Comparison of ENCODE assay signal across 1 cellular context in genomic region chr3:133747907-133748639, GRCh38.
TF ChIP-seq lines count a peak whose summit lies in the region.

No MANE protein-coding gene starts in this region.

TF ChIP-seq in SK-N-SH treated with all-trans-retinoic acid at 6 μM for 48 hours, 23 proteins besides CTCF, POLR2A, EP300 and RAD21 (continued from another document):
- TF ChIP-seq TSHZ2 (CRISPR knock-in tag; IDR thresholded peaks at IDR 0.05) (no peak), ZC3H10 (CRISPR knock-in tag; IDR thresholded peaks at IDR 0.05) (no peak), TOX (CRISPR knock-in tag; IDR thresholded peaks at IDR 0.05; ENCODE audit: borderline replicate concordance) (no peak), GLIS3 (CRISPR knock-in tag; IDR thresholded peaks at IDR 0.05) (no peak), CSRNP3 (CRISPR knock-in tag; IDR thresholded peaks at IDR 0.05) (no peak)
TF ChIP-seq in SK-N-SH treated with all-trans-retinoic acid at 6 μM for 48 hours: peak in this region for 0.
